In genomic region chr17:50354776-50355175, GRCh38 we compare ENCODE assay signal across 24 cellular contexts.
"Had no signal": no experiment of that assay in that cellular context is flagged by ENCODE, and none has a peak within 500 bp of the region (broad histone marks: within the 10 kb centered on the region; RNA-seq: fewer than 3 reads in every experiment).

No MANE protein-coding gene starts in this region.

- H3K27ac ChIP-seq: coronary artery, gastroesophageal sphincter, pancreas, psoas muscle, right atrium auricular region, transverse colon, vagina had no signal

- H3K27me3 Mint-ChIP-seq: activated B cell treated with CpG ODN at 0.5 μM for 24 hours; activated CD4-positive, alpha-beta memory T cell treated with anti-CD3 and anti-CD28 coated beads for 36 hours; activated CD4-positive, alpha-beta T cell treated with anti-CD3 and anti-CD28 coated beads for 36 hours; memory B cell; stimulated activated naive CD8-positive, alpha-beta T cell treated with anti-CD3 and anti-CD28 coated beads, Interleukin-15, Interleukin-2, amounts not matched to agents 100 ng/mL and 50 ng/mL, for 24 hours; T-helper 17 cell had no signal

- H3K4me1 ChIP-seq: pancreas, psoas muscle, right atrium auricular region, transverse colon had no signal

- H3K4me3 ChIP-seq: coronary artery, gastroesophageal sphincter, pancreas, psoas muscle, right atrium auricular region, transverse colon, vagina had no signal

- FAIRE-seq: astrocyte, islet of Langerhans, pancreas had no signal

- H3K9me3 Mint-ChIP-seq: activated B cell treated with CpG ODN at 0.5 μM for 24 hours; activated CD4-positive, alpha-beta memory T cell treated with anti-CD3 and anti-CD28 coated beads for 36 hours; activated T-cell treated with anti-CD3 and anti-CD28 coated beads, Interleukin-2, amount 50 U/mL, for 72 hours; memory B cell; nephron; stimulated activated naive CD8-positive, alpha-beta T cell treated with anti-CD3 and anti-CD28 coated beads, Interleukin-15, Interleukin-2, amounts not matched to agents 100 ng/mL and 50 ng/mL, for 24 hours had no signal

- H3K4me3 Mint-ChIP-seq: activated B cell treated with CpG ODN at 0.5 μM for 24 hours; activated CD4-positive, alpha-beta memory T cell treated with anti-CD3 and anti-CD28 coated beads for 36 hours; activated CD4-positive, alpha-beta T cell treated with anti-CD3 and anti-CD28 coated beads for 36 hours; activated T-cell treated with anti-CD3 and anti-CD28 coated beads, Interleukin-2, amount 50 U/mL, for 72 hours; memory B cell; nephron; stimulated activated naive CD8-positive, alpha-beta T cell treated with anti-CD3 and anti-CD28 coated beads, Interleukin-15, Interleukin-2, amounts not matched to agents 100 ng/mL and 50 ng/mL, for 24 hours; T-helper 17 cell had no signal

- H3K4me1 Mint-ChIP-seq: activated B cell treated with CpG ODN at 0.5 μM for 24 hours, nephron had no signal

- H3K27me3 ChIP-seq: gastroesophageal sphincter, pancreas, right atrium auricular region, transverse colon, vagina had no signal

- DNase-seq: activated B cell treated with CpG ODN at 0.5 μM for 24 hours; activated CD4-positive, alpha-beta T cell treated with anti-CD3 and anti-CD28 coated beads for 36 hours; activated gamma-delta T cell; activated naive CD4-positive, alpha-beta T cell treated with anti-CD3 and anti-CD28 coated beads, Interleukin-2, amount 50 U/mL, for 16 hours; activated T-cell treated with anti-CD3 and anti-CD28 coated beads, Interleukin-2, amount 50 U/mL, for 72 hours; central memory CD4-positive, alpha-beta T cell; left cardiac atrium; psoas muscle; stimulated activated CD4-positive, alpha-beta T cell treated with anti-CD3 and anti-CD28 coated beads, Interleukin-12 subunit alpha, Interleukin-12 subunit beta, amount 100 ng/mL, for 4 hours; stimulated activated CD4-positive, alpha-beta T cell treated with anti-CD3 and anti-CD28 coated beads, Interleukin-4, amount 100 ng/mL, for 4 hours; SW 1271; T-helper 17 cell; transverse colon had no signal

- ATAC-seq: activated CD4-positive, alpha-beta T cell treated with anti-CD3 and anti-CD28 coated beads for 36 hours; activated T-cell treated with anti-CD3 and anti-CD28 coated beads, Interleukin-2, amount 50 U/mL, for 72 hours; gastroesophageal sphincter; left cardiac atrium; pancreas; psoas muscle; T-helper 17 cell had no signal

- H3K9me3 ChIP-seq: gastroesophageal sphincter, pancreas, psoas muscle, right atrium auricular region, transverse colon, vagina had no signal

- H3K27ac Mint-ChIP-seq: activated B cell treated with CpG ODN at 0.5 μM for 24 hours; activated CD4-positive, alpha-beta memory T cell treated with anti-CD3 and anti-CD28 coated beads for 36 hours; activated CD4-positive, alpha-beta T cell treated with anti-CD3 and anti-CD28 coated beads for 36 hours; activated T-cell treated with anti-CD3 and anti-CD28 coated beads, Interleukin-2, amount 50 U/mL, for 72 hours; memory B cell; nephron; stimulated activated naive CD8-positive, alpha-beta T cell treated with anti-CD3 and anti-CD28 coated beads, Interleukin-15, Interleukin-2, amounts not matched to agents 100 ng/mL and 50 ng/mL, for 24 hours; T-helper 17 cell had no signal
